24 cellular contexts compared by ENCODE assay signal in genomic region chr5:100148239-100148638, GRCh38.
"Had no signal": no experiment of that assay in that cellular context is flagged by ENCODE, and none has a peak within 500 bp of the region (broad histone marks: within the 10 kb centered on the region; RNA-seq: fewer than 3 reads in every experiment).

No MANE protein-coding gene starts in this region.

- H3K4me2 ChIP-seq: hepatocyte had no signal

- H3K4me1 Mint-ChIP-seq: immature natural killer cell; mesothelial cell of epicardium; naive B cell; naive thymus-derived CD8-positive, alpha-beta T cell had no signal

- H3K27me3 ChIP-seq: dorsolateral prefrontal cortex, esophagus muscularis mucosa, foreskin keratinocyte, gastroesophageal sphincter, heart left ventricle, hepatocyte had no signal

- H3K36me3 Mint-ChIP-seq: immature natural killer cell; mesothelial cell of epicardium; naive B cell; naive thymus-derived CD8-positive, alpha-beta T cell had no signal

- H2AFZ ChIP-seq: hepatocyte had no signal

- H3K79me2 ChIP-seq: hepatocyte had no signal

- H3K27ac Mint-ChIP-seq: immature natural killer cell; mesothelial cell of epicardium; naive B cell; naive thymus-derived CD8-positive, alpha-beta T cell had no signal

- H3K27me3 Mint-ChIP-seq: naive B cell; naive thymus-derived CD8-positive, alpha-beta T cell had no signal

- H3K27ac ChIP-seq: coronary artery, dorsolateral prefrontal cortex, esophagus muscularis mucosa, foreskin keratinocyte, gastroesophageal sphincter, heart left ventricle, hepatocyte, lower lobe of right lung had no signal

- H3K4me3 ChIP-seq: coronary artery, dorsolateral prefrontal cortex, esophagus muscularis mucosa, gastroesophageal sphincter, heart left ventricle, hepatocyte, lower lobe of right lung, mucosa of descending colon had no signal

- H3K4me3 Mint-ChIP-seq: immature natural killer cell; mesothelial cell of epicardium; naive B cell; naive thymus-derived CD8-positive, alpha-beta T cell had no signal

- H3K9me3 Mint-ChIP-seq: mesothelial cell of epicardium, naive B cell had no signal

- H3K36me3 ChIP-seq: esophagus muscularis mucosa, gastroesophageal sphincter, heart left ventricle, lower lobe of right lung had no signal

- ATAC-seq: foreskin keratinocyte; gastroesophageal sphincter; heart left ventricle; left colon; left lobe of liver; left ventricle myocardium superior; lower lobe of right lung; mucosa of descending colon; naive thymus-derived CD8-positive, alpha-beta T cell had no signal

- H3K4me1 ChIP-seq: esophagus muscularis mucosa, foreskin keratinocyte, gastroesophageal sphincter, heart left ventricle, lower lobe of right lung had no signal

- H3K9me3 ChIP-seq: esophagus muscularis mucosa, lower lobe of right lung, mucosa of descending colon had no signal

- DNase-seq: dermis blood vessel endothelial cell; dorsolateral prefrontal cortex; effector CD4-positive, alpha-beta T cell; effector memory CD4-positive, alpha-beta T cell; foreskin keratinocyte; heart left ventricle; hypothalamus; immature natural killer cell; islet precursor cell; kidney; kidney glomerular epithelial cell; left colon; left ventricle myocardium superior; lower lobe of right lung; mesenchymal stem cell; mucosa of descending colon; naive B cell; naive thymus-derived CD8-positive, alpha-beta T cell had no signal
